Comparison of ENCODE assay signal across 9 cellular contexts in genomic region chr20:20860078-20860806, GRCh38.
DNase-seq lines count a peak whose midpoint lies in the region; ATAC-seq, FAIRE-seq and TF ChIP-seq lines count a peak whose summit lies in the region.
"Had no signal": no experiment of that assay in that cellular context is flagged by ENCODE, and none has a peak within 500 bp of the region (broad histone marks: within the 10 kb centered on the region; RNA-seq: fewer than 3 reads in every experiment).

No MANE protein-coding gene starts in this region.

- H3K9ac ChIP-seq in neural cell (ENCODE audit: low read length): no peak overlapping the region

- H3K4me3 ChIP-seq in neural cell (ENCODE audit: low read length): no peak overlapping the region

- no peaks in the 10 kb centered on the region for H3K36me3 ChIP-seq in neural cell (ENCODE audit: insufficient read depth, low read length)

- no peaks in the 10 kb centered on the region for H3K9me3 Mint-ChIP-seq in activated T-cell treated with anti-CD3 and anti-CD28 coated beads, Interleukin-2, amount 50 U/mL, for 24 hours

- no peak overlapping the region for H3K4me2 ChIP-seq in neural cell (ENCODE audit: low read length)

- H3K27ac ChIP-seq in neural cell (ENCODE audit: low read length): no peak overlapping the region

- peaks cover 38% of the 10 kb centered on the region for H3K27me3 Mint-ChIP-seq in activated T-cell treated with anti-CD3 and anti-CD28 coated beads, Interleukin-2, amount 50 U/mL, for 24 hours

- H2AFZ ChIP-seq in neural cell (ENCODE audit: low read depth, low read length): no peak overlapping the region

- TF ChIP-seq RAD21 in neural cell (conservative IDR thresholded peaks at IDR 0.05): peak; percentile 88

- no peaks in the 10 kb centered on the region for H3K9me2 ChIP-seq in neural cell (ENCODE audit: insufficient read depth, low read length)

- ATAC-seq in GM21619 (IDR thresholded peaks at IDR 0.05; ENCODE audit: unreplicated experiment): peak; percentile 84
- ATAC-seq in stimulated activated naive CD8-positive, alpha-beta T cell treated with anti-CD3 and anti-CD28 coated beads, Interleukin-15, Interleukin-2, amounts not matched to agents 100 U/mL and 50 U/mL, for 24 hours: peak; percentile 77

- H3K27ac Mint-ChIP-seq in activated T-cell treated with anti-CD3 and anti-CD28 coated beads, Interleukin-2, amount 50 U/mL, for 24 hours: no peak overlapping the region

- no peaks in the 10 kb centered on the region for H3F3A ChIP-seq in neural cell (ENCODE audit: insufficient read depth, low read length, poor library complexity, severe bottlenecking)

- peak; percentile 45 for FAIRE-seq in RCC 7860 (lab: Jason Lieb, UNC)
- FAIRE-seq: colon had no signal

- TF ChIP-seq CTCF in neural cell (IDR thresholded peaks at IDR 0.05; ENCODE audit: poor library complexity, severe bottlenecking): peak; percentile 94

- H3K9me3 ChIP-seq in neural cell (ENCODE audit: low read length): no peaks in the 10 kb centered on the region

- no peaks in the 10 kb centered on the region for H3K36me3 Mint-ChIP-seq in activated T-cell treated with anti-CD3 and anti-CD28 coated beads, Interleukin-2, amount 50 U/mL, for 24 hours (ENCODE audit: low read depth)

- H3K4me3 Mint-ChIP-seq in activated T-cell treated with anti-CD3 and anti-CD28 coated beads, Interleukin-2, amount 50 U/mL, for 24 hours: no peak overlapping the region

- H4K20me1 ChIP-seq in neural cell (ENCODE audit: insufficient read depth): no peaks in the 10 kb centered on the region

- no peaks in the 10 kb centered on the region for H3K79me2 ChIP-seq in neural cell (replicated peaks; ENCODE audit: insufficient read depth, low read length)

- no peaks in the 10 kb centered on the region for H3K4me1 Mint-ChIP-seq in activated T-cell treated with anti-CD3 and anti-CD28 coated beads, Interleukin-2, amount 50 U/mL, for 24 hours (ENCODE audit: low read depth)

- DNase-seq in DMS114 treated with DMSO at 0.1 percent for 48 hours (lab: John Stamatoyannopoulos, UW; ENCODE audit: unreplicated experiment): peak; percentile 78
- DNase-seq in LoVo (ENCODE audit: low spot score): peak; percentile 84
- peak; percentile 65 for DNase-seq in RCC 7860 (ENCODE audit: low spot score)
- DNase-seq in activated T-cell treated with anti-CD3 and anti-CD28 coated beads, Interleukin-2, amount 50 U/mL, for 24 hours: peak; percentile 88
- peak; percentile 61 for DNase-seq in fibroblast of peridontal ligament (ENCODE audit: extremely low read depth)
- DNase-seq in stimulated activated naive CD8-positive, alpha-beta T cell treated with anti-CD3 and anti-CD28 coated beads, Interleukin-15, Interleukin-2, amounts not matched to agents 100 U/mL and 50 U/mL, for 24 hours: peak; percentile 94

- TF ChIP-seq EP300 in neural cell (conservative IDR thresholded peaks at IDR 0.05; ENCODE audit: poor library complexity, severe bottlenecking): no peak

- peaks cover 56% of the 10 kb centered on the region for H3K27me3 ChIP-seq in neural cell (ENCODE audit: insufficient read depth, low read depth, low read length)

TF ChIP-seq in neural cell, 6 proteins besides CTCF, POLR2A, EP300 and RAD21:
- TF ChIP-seq MXI1 (conservative IDR thresholded peaks at IDR 0.05; ENCODE audit: poor library complexity, severe bottlenecking) (no peak), SMC3 (conservative IDR thresholded peaks at IDR 0.05; ENCODE audit: poor library complexity) (peak; percentile 96), POLR2AphosphoS5 (IDR thresholded peaks at IDR 0.05) (no peak)
TF ChIP-seq in neural cell: peak in this region for 1.
